Comparison of ENCODE assay signal across 16 cellular contexts in the genomic region with DNA sequence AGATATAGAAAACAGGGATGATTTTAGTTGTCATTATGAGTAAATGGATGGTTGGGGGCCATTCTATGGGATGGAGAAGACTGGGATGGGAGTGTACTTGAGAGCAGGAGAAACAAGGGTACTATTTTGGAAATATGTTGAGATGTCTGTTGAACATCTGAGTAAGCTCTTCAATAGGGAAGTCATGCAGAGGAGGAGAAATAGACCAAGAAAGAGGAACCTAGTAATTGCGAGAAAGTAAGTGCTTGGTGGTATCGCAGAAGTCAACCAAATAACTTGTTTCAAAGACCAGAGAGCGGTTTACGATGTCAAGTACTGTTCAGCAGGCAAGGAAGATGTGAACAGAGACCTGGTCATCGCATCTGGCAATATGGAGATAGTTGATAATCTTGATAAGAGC. TPM values are rescaled to one million over a fixed set of nuclear protein-coding genes. Genes with fewer than 3 reads are reported as not detected.
DNase-seq lines count a peak whose midpoint lies in the region; ATAC-seq and TF ChIP-seq lines count a peak whose summit lies in the region.
"Had no signal": no experiment of that assay in that cellular context is flagged by ENCODE, and none has a peak within 500 bp of the region (broad histone marks: within the 10 kb centered on the region; RNA-seq: fewer than 3 reads in every experiment).

No MANE protein-coding gene starts in this region.

- H3K27me3 ChIP-seq in left lung: no peaks in the 10 kb centered on the region
- H3K27me3 ChIP-seq: BLaER1 treated with 17β-estradiol and CSF1 and Interleukin-3, amounts not matched to agents 10 nM and 100 nM had no signal

- ATAC-seq in left lung (no peak), HG03039 (IDR thresholded peaks at IDR 0.05; ENCODE audit: unreplicated experiment) (no peak)
- ATAC-seq: K562, T-helper 17 cell had no signal

- intact Hi-C loops in left lung (cut with DNase I): no loop called here

- DNase-seq in KG1 (lab: John Stamatoyannopoulos, UW) (peak; percentile 18), NOMO-1 (lab: John Stamatoyannopoulos, UW; ENCODE audit: unreplicated experiment in 2 of 2) (peak; percentile 5 to 92), SIG-M5 treated with dmso at 0.1 percent for 504 hours (lab: John Stamatoyannopoulos, UW; ENCODE audit: unreplicated experiment) (peak; percentile 71), pons (ENCODE audit: low spot score) (peak; percentile 15), 8988T (no peak), left lung (no peak)
- DNase-seq: DMS79, NCI-H1105, NCI-H226, NCI-H524, NCI-H82, SHP77, T-helper 17 cell had no signal

- no peak for TF ChIP-seq CTCF in left lung (IDR thresholded peaks at IDR 0.05)

- H3K4me1 ChIP-seq in left lung: no peaks in the 10 kb centered on the region

- H3K4me3 ChIP-seq in left lung: no peak overlapping the region
- H3K4me3 ChIP-seq: BLaER1 treated with 17β-estradiol and CSF1 and Interleukin-3, amounts not matched to agents 10 nM and 100 nM; K562 had no signal

- no peak overlapping the region for H3K27ac ChIP-seq in left lung
- H3K27ac ChIP-seq: BLaER1 treated with 17β-estradiol and CSF1 and Interleukin-3, amounts not matched to agents 10 nM and 100 nM had no signal

- no peaks in the 10 kb centered on the region for H3K9me3 ChIP-seq in left lung

- H3K36me3 ChIP-seq in left lung: no peaks in the 10 kb centered on the region
- H3K36me3 ChIP-seq: BLaER1 treated with 17β-estradiol and CSF1 and Interleukin-3, amounts not matched to agents 10 nM and 100 nM had no signal

RNA-seq across cellular contexts. Expression of a gene that starts 22.4 kb away (rescaled TPM):
- 1 to 10 TPM; 3.1 to 6.7 TPM for total RNA-seq in left lung

Comparison
In these comparisons a context has a peak if more than half of its experiments do, and no peak if none do; other contexts are left out.
1. DNase-seq: peak in KG1 (single experiment), NOMO-1 (2 of 2), SIG-M5 treated with dmso at 0.1 percent for 504 hours (single experiment) and pons (single experiment); none in 8988T (single experiment) and left lung (0 of 2).